ENCODE assay signal across 15 cellular contexts in the genomic region with DNA sequence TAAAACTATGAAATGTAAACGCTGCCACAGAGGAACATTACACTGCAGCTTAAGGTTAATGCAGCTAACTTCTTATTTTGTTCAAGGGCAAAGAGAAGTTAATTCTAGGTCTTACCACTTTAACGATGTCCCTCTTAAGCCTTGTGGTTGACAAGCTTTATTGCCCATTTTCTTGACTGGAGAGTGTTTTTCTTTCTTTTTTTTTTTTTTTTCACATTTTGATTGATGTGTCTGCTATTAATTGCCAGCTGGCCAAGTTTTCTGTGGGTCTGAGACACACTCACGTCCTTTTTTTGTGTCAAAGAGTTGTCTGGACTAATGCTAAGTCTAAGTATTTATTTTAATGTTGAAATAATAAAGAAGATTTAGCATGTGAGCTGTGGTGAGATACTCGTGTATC. TPM values are rescaled to one million over a fixed set of nuclear protein-coding genes. Genes with fewer than 3 reads are reported as not detected.
DNase-seq lines count a peak whose midpoint lies in the region; ATAC-seq and TF ChIP-seq lines count a peak whose summit lies in the region.
"Had no signal": no experiment of that assay in that cellular context is flagged by ENCODE, and none has a peak within 500 bp of the region (broad histone marks: within the 10 kb centered on the region; RNA-seq: fewer than 3 reads in every experiment).

No MANE protein-coding gene starts in this region.

- no peak overlapping the region for H3K9ac ChIP-seq in smooth muscle cell (ENCODE audit: low read depth)

- intact Hi-C loops in left colon (cut with DNase I, micrococcal nuclease), result no loop called here

- no peaks in the 10 kb centered on the region for H3K27me3 ChIP-seq in smooth muscle cell (ENCODE audit: low read depth)
- H3K27me3 ChIP-seq: MG63 had no signal

- no peaks in the 10 kb centered on the region for H3F3A ChIP-seq in smooth muscle cell (ENCODE audit: low read depth)

- POLR2A ChIA-PET in HEK293T (lab: Yijun Ruan, JAX), result interaction anchor here (0.6 kb wide), 1 partner anchor 122 kb away, joined by 4 read pairs; no protein-coding TSS in a partner anchor

- no peak for DNase-seq in HEK293T (ENCODE audit: extremely low spot score)
- no peak for DNase-seq in coronary artery (ENCODE audit: low spot score)
- no peak for DNase-seq in smooth muscle cell (lab: John Stamatoyannopoulos, UW; ENCODE audit: unreplicated experiment)
- DNase-seq in left colon, result no peak
- DNase-seq: IMR-90, Karpas-422, MG63, NCI-H1092 treated with DMSO at 0.1 percent for 48 hours, OCI-M1, SIG-M5 had no signal

- H3K4me1 ChIP-seq in smooth muscle cell (ENCODE audit: low read depth), result peaks cover 45% of the 10 kb centered on the region

- WGBS in smooth muscle cell (ENCODE audit: low lambda C conversion rate), result 10% methylated on average over 4 of the region's 4 CpGs

- peak overlapping the region; percentile 6 for H3K4me2 ChIP-seq in smooth muscle cell

- TF ChIP-seq CTCF in coronary artery (IDR thresholded peaks at IDR 0.05) (no peak), nephron (IDR thresholded peaks at IDR 0.05; ENCODE audit: unreplicated experiment in 3 of 3) (no peak), smooth muscle cell (IDR thresholded peaks at IDR 0.05; ENCODE audit: borderline replicate concordance, insufficient read depth, poor library complexity, severe bottlenecking) (no peak)

- peaks cover 4% of the 10 kb centered on the region for H3K27me3 Mint-ChIP-seq in nephron (ENCODE audit: low read depth)

- H3K4me1 Mint-ChIP-seq in nephron, result peaks cover 74% of the 10 kb centered on the region

- no peaks in the 10 kb centered on the region for H3K36me3 ChIP-seq in smooth muscle cell (ENCODE audit: low read depth)
- H3K36me3 ChIP-seq: MG63 had no signal

- no peak for ATAC-seq in left colon
- no peak for ATAC-seq in GM18868 (IDR thresholded peaks at IDR 0.05; ENCODE audit: unreplicated experiment)
- no peak for ATAC-seq in GM21381 (IDR thresholded peaks at IDR 0.05; ENCODE audit: unreplicated experiment)

- no peak overlapping the region for H2AFZ ChIP-seq in smooth muscle cell (ENCODE audit: low read depth)

- H3K9me3 Mint-ChIP-seq in nephron, result no peaks in the 10 kb centered on the region

- no peaks in the 10 kb centered on the region for H3K36me3 Mint-ChIP-seq in nephron (ENCODE audit: low read depth)

- H4K20me1 ChIP-seq in smooth muscle cell (ENCODE audit: low read depth), result peaks cover 74% of the 10 kb centered on the region

- H3K27ac Mint-ChIP-seq in nephron, result peak overlapping the region; percentile 34 to 68 (median 65)

- CTCF ChIA-PET in HEK293T (lab: Yijun Ruan, JAX), result no interaction called here

- H3K27ac ChIP-seq in coronary artery (peak overlapping the region; percentile 77 to 85), smooth muscle cell (ENCODE audit: low read depth) (peak overlapping the region; percentile 18)
- H3K27ac ChIP-seq: C4-2B had no signal

- H3K4me3 Mint-ChIP-seq in nephron, result no peak overlapping the region

- H3K79me2 ChIP-seq in smooth muscle cell (ENCODE audit: low read depth), result peaks cover 63% of the 10 kb centered on the region

- H3K4me3 ChIP-seq in coronary artery (peak overlapping the region; percentile 45), smooth muscle cell (no peak overlapping the region)
- H3K4me3 ChIP-seq: MG63 had no signal

- no peaks in the 10 kb centered on the region for H3K9me3 ChIP-seq in smooth muscle cell (replicated peaks; ENCODE audit: low read depth)
- H3K9me3 ChIP-seq: MG63 had no signal

TF ChIP-seq in HEK293T, 16 proteins besides CTCF, POLR2A, EP300 and RAD21:
- TF ChIP-seq ELF4 (IDR thresholded peaks at IDR 0.05) (no peak), ZNF384 (IDR thresholded peaks at IDR 0.05) (peak; percentile 45; the same call in 1 of the 2 replicates)
- TF ChIP-seq, protein P1, sequence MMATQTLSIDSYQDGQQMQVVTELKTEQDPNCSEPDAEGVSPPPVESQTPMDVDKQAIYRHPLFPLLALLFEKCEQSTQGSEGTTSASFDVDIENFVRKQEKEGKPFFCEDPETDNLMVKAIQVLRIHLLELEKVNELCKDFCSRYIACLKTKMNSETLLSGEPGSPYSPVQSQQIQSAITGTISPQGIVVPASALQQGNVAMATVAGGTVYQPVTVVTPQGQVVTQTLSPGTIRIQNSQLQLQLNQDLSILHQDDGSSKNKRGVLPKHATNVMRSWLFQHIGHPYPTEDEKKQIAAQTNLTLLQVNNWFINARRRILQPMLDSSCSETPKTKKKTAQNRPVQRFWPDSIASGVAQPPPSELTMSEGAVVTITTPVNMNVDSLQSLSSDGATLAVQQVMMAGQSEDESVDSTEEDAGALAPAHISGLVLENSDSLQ (IDR thresholded peaks at IDR 0.05), result peak; percentile 5; the same call in 1 of the 2 replicates

RNA-seq across cellular contexts. Expression of gene ST6GAL2, which starts 34.5 kb away (rescaled TPM):
- total RNA-seq in smooth muscle cell (64.6 and 140 TPM in 2 replicates), left colon (1 to 10 TPM; 1.8 to 2.9 TPM)
- 26.1 and 42.5 TPM in 2 replicates for polyA plus RNA-seq in smooth muscle cell
- total RNA-seq: HT-29, IMR-90 had no signal
- polyA plus RNA-seq: IMR-90 had no signal

Comparison
In these comparisons a context has a peak if more than half of its experiments do, and no peak if none do; other contexts are left out.
1. RNA of gene ST6GAL2, which starts 34.5 kb away (total RNA-seq): 64.6 to 140 TPM in smooth muscle cell; 1.8 to 2.9 TPM in left colon; every median in the first group is over 10 times any median in the second.